In genomic region chrX:38717871-38718270, GRCh38 we compare ENCODE assay signal across 9 cellular contexts.
A peak's percentile ranks its signal among the peaks of the same experiment; 100 is the strongest.
DNase-seq lines count a peak whose midpoint lies in the region; ATAC-seq, FAIRE-seq and TF ChIP-seq lines count a peak whose summit lies in the region.
"Had no signal": no experiment of that assay in that cellular context is flagged by ENCODE, and none has a peak within 500 bp of the region (broad histone marks: within the 10 kb centered on the region; RNA-seq: fewer than 3 reads in every experiment).

No MANE protein-coding gene starts in this region.

- FAIRE-seq in endothelial cell of umbilical vein (lab: Jason Lieb, UNC), result peak; percentile 63

- CTCF ChIA-PET in endothelial cell of umbilical vein (lab: Charles Lee), result interaction anchor here (0.5 to 1.8 kb wide), 6 partner anchors 10 to 434 kb away, joined by 3 to 5 read pairs (median 3); no protein-coding TSS in a partner anchor

- no peaks in the 10 kb centered on the region for H3K27me3 ChIP-seq in cardiac muscle cell
- no peaks in the 10 kb centered on the region for H3K27me3 ChIP-seq in endothelial cell of umbilical vein (ENCODE audit: control insufficient read depth in 2 of 2, insufficient read depth in 2 of 2, low read length in 2 of 2)

- H3K27ac ChIP-seq in cardiac muscle cell (no peak overlapping the region), endothelial cell of umbilical vein (ENCODE audit: insufficient read depth, low read depth, low read length) (no peak overlapping the region)
- H3K27ac ChIP-seq: parathyroid adenoma had no signal

- TF ChIP-seq POLR2A in endothelial cell of umbilical vein (IDR thresholded peaks at IDR 0.05; ENCODE audit: low read depth, low read length), result no peak

- BruUV-seq in endothelial cell of umbilical vein (replicated peaks; lab: Mats Ljungman, UMichigan), result no TSS peak

- POLR2A ChIA-PET in endothelial cell of umbilical vein (lab: Charles Lee), result no interaction called here

- H3K9me3 ChIP-seq in cardiac muscle cell (ENCODE audit: low read depth) (no peaks in the 10 kb centered on the region), endothelial cell of umbilical vein (replicated peaks; ENCODE audit: control insufficient read depth, insufficient read depth, low read length) (no peaks in the 10 kb centered on the region)

- no peaks in the 10 kb centered on the region for H3K79me2 ChIP-seq in endothelial cell of umbilical vein (ENCODE audit: control insufficient read depth, insufficient read depth, low read length)
- H3K79me2 ChIP-seq: parathyroid adenoma had no signal

- peaks cover 4% of the 10 kb centered on the region for H3K9me3 Mint-ChIP-seq in type B pancreatic cell

- dilution Hi-C loops in endothelial cell of umbilical vein (cut with MboI; ENCODE audit: extremely low pct_ligation_motif_present, low sequenced_read_pairs), result no loop called here

- intact Hi-C loops in cardiac septum (cut with DNase I), result no loop called here
- intact Hi-C loops in endothelial cell of umbilical vein (cut with micrococcal nuclease), result no loop called here

- H3K27ac Mint-ChIP-seq in type B pancreatic cell, result no peak overlapping the region

- H3K4me1 ChIP-seq in cardiac muscle cell (ENCODE audit: low read depth) (no peaks in the 10 kb centered on the region), endothelial cell of umbilical vein (ENCODE audit: control insufficient read depth, extremely low read depth, insufficient read depth, low read length) (no peaks in the 10 kb centered on the region)
- H3K4me1 ChIP-seq: parathyroid adenoma had no signal

- no peak overlapping the region for H3K9ac ChIP-seq in endothelial cell of umbilical vein (replicated peaks; ENCODE audit: extremely low read depth, insufficient read depth, low read length)
- H3K9ac ChIP-seq: parathyroid adenoma had no signal

- no peaks in the 10 kb centered on the region for H4K20me1 ChIP-seq in endothelial cell of umbilical vein (replicated peaks; ENCODE audit: control insufficient read depth, extremely low read depth, insufficient read depth, low read length)

- DNase-seq in cardiac muscle cell (ENCODE audit: low read depth in 1 of 2, low spot score in 1 of 2) (peak; percentile 23 to 29), cardiac septum (ENCODE audit: low spot score) (no peak), NCI-H460 (ENCODE audit: extremely low read depth, low read depth) (peak; percentile 3), endothelial cell of umbilical vein (ENCODE audit: low read depth, low spot score) (peak; percentile 4), type B pancreatic cell (ENCODE audit: extremely low spot score, unreplicated experiment) (no peak), NCI-H2029 (lab: John Stamatoyannopoulos, UW) (no peak)

- no peak for ATAC-seq in HG02840 (IDR thresholded peaks at IDR 0.05; ENCODE audit: low FRiP score, unreplicated experiment)
- ATAC-seq in HG03159 (IDR thresholded peaks at IDR 0.05; ENCODE audit: unreplicated experiment), result no peak

- no peak overlapping the region for H3K4me2 ChIP-seq in endothelial cell of umbilical vein (ENCODE audit: insufficient read depth, low read length)

- H2AFZ ChIP-seq in endothelial cell of umbilical vein (ENCODE audit: low read depth, low read length), result no peak overlapping the region
- H2AFZ ChIP-seq: parathyroid adenoma had no signal

- H3K9me1 ChIP-seq in endothelial cell of umbilical vein (replicated peaks; ENCODE audit: control insufficient read depth, extremely low read depth, insufficient read depth, low read length), result no peaks in the 10 kb centered on the region

- no peaks in the 10 kb centered on the region for H3K36me3 ChIP-seq in cardiac muscle cell
- H3K36me3 ChIP-seq in endothelial cell of umbilical vein (ENCODE audit: control insufficient read depth in 2 of 2, extremely low read depth in 1 of 2, insufficient read depth in 2 of 2, low read length in 2 of 2), result no peaks in the 10 kb centered on the region

- H3K4me1 Mint-ChIP-seq in type B pancreatic cell (ENCODE audit: unreplicated experiment), result no peaks in the 10 kb centered on the region

- no peaks in the 10 kb centered on the region for H3K36me3 Mint-ChIP-seq in type B pancreatic cell

- TF ChIP-seq CTCF in cardiac muscle cell (IDR thresholded peaks at IDR 0.05; ENCODE audit: low read depth, low read length), result peak; percentile 55
- peak; percentile 48 to 52 for TF ChIP-seq CTCF in endothelial cell of umbilical vein (IDR thresholded peaks at IDR 0.05; ENCODE audit: extremely low read depth in 1 of 2, insufficient read depth in 1 of 2, low read depth in 1 of 2, low read length in 2 of 2)
- peak; percentile 71 for TF ChIP-seq CTCF in type B pancreatic cell (conservative IDR thresholded peaks at IDR 0.05)

- H3K4me3 Mint-ChIP-seq in type B pancreatic cell, result no peak overlapping the region

- no peaks in the 10 kb centered on the region for H3K27me3 Mint-ChIP-seq in type B pancreatic cell

- H3K4me3 ChIP-seq in cardiac muscle cell (no peak overlapping the region), endothelial cell of umbilical vein (replicated peaks in 1 of 3; ENCODE audit: insufficient read depth in 1 of 3, low read depth in 1 of 3, low read length in 3 of 3) (no peak overlapping the region)

TF ChIP-seq in endothelial cell of umbilical vein, 7 proteins besides CTCF, POLR2A, EP300 and RAD21:
- TF ChIP-seq EZH2 (IDR thresholded peaks at IDR 0.05; ENCODE audit: borderline replicate concordance, low read depth, low read length, severe bottlenecking) (no peak), MYC (IDR thresholded peaks at IDR 0.05; ENCODE audit: low read depth, low read length) (no peak), FOS (IDR thresholded peaks at IDR 0.05; ENCODE audit: borderline replicate concordance, insufficient read depth, low read length) (no peak), POLR2AphosphoS5 (IDR thresholded peaks at IDR 0.05; ENCODE audit: insufficient read depth, low read depth, low read length) (no peak), JUN (IDR thresholded peaks at IDR 0.05; ENCODE audit: borderline replicate concordance, insufficient read depth, insufficient read length, low read depth) (no peak), GATA2 (IDR thresholded peaks at IDR 0.05; ENCODE audit: insufficient read depth, insufficient read length, low read depth, low read length) (no peak)
- TF ChIP-seq, protein P1, sequence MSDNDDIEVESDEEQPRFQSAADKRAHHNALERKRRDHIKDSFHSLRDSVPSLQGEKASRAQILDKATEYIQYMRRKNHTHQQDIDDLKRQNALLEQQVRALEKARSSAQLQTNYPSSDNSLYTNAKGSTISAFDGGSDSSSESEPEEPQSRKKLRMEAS (IDR thresholded peaks at IDR 0.05; ENCODE audit: insufficient read depth, insufficient read length), result no peak

Comparison
In these comparisons a context has a peak if more than half of its experiments do, and no peak if none do; other contexts are left out.
1. DNase-seq: peak in cardiac muscle cell (2 of 2), NCI-H460 (single experiment) and endothelial cell of umbilical vein (single experiment); none in cardiac septum (single experiment), type B pancreatic cell (single experiment) and NCI-H2029 (single experiment).
2. Peak in every context shown above with its lines, with median percentiles within 50 percentile points of each other: CTCF ChIP-seq.